In genomic region chr4:107578321-107578720, GRCh38 we compare ENCODE assay signal across 22 cellular contexts.
DNase-seq lines count a peak whose midpoint lies in the region; ATAC-seq, FAIRE-seq and TF ChIP-seq lines count a peak whose summit lies in the region.
"Had no signal": no experiment of that assay in that cellular context is flagged by ENCODE, and none has a peak within 500 bp of the region (broad histone marks: within the 10 kb centered on the region; RNA-seq: fewer than 3 reads in every experiment).

No MANE protein-coding gene starts in this region.

- no peaks in the 10 kb centered on the region for H3K27me3 ChIP-seq in SK-N-SH (ENCODE audit: insufficient read depth)
- no peaks in the 10 kb centered on the region for H3K27me3 ChIP-seq in bronchial epithelial cell (ENCODE audit: control insufficient read depth, insufficient read depth, low read length)
- H3K27me3 ChIP-seq: BE2C, SJCRH30 had no signal

- no peaks in the 10 kb centered on the region for H3K4me1 Mint-ChIP-seq in stimulated activated naive CD8-positive, alpha-beta T cell treated with anti-CD3 and anti-CD28 coated beads, Interleukin-15, amount 100 ng/mL, for 72 hours
- H3K4me1 Mint-ChIP-seq: CD4-positive, CD25-positive, alpha-beta regulatory T cell had no signal

- H3K36me3 ChIP-seq in SK-N-SH (replicated peaks in 1 of 2; ENCODE audit: control insufficient read depth in 1 of 2, insufficient read depth in 2 of 2, low read length in 1 of 2) (no peaks in the 10 kb centered on the region), bronchial epithelial cell (ENCODE audit: control insufficient read depth, insufficient read depth, low read length) (no peaks in the 10 kb centered on the region)
- H3K36me3 ChIP-seq: BE2C, SJCRH30 had no signal

- H3K9me3 ChIP-seq in SK-N-SH = no peaks in the 10 kb centered on the region
- H3K9me3 ChIP-seq: BE2C, Caco-2, SJCRH30 had no signal

- no peak overlapping the region for H3K27ac Mint-ChIP-seq in stimulated activated naive CD8-positive, alpha-beta T cell treated with anti-CD3 and anti-CD28 coated beads, Interleukin-15, amount 100 ng/mL, for 72 hours
- H3K27ac Mint-ChIP-seq: CD4-positive, CD25-positive, alpha-beta regulatory T cell had no signal

- H3K79me2 ChIP-seq in SK-N-SH (ENCODE audit: insufficient read depth) = no peaks in the 10 kb centered on the region

- H3K27me3 Mint-ChIP-seq in stimulated activated naive CD8-positive, alpha-beta T cell treated with anti-CD3 and anti-CD28 coated beads, Interleukin-15, amount 100 ng/mL, for 72 hours = peaks cover 29% of the 10 kb centered on the region

- H3K9me3 Mint-ChIP-seq in stimulated activated naive CD8-positive, alpha-beta T cell treated with anti-CD3 and anti-CD28 coated beads, Interleukin-15, amount 100 ng/mL, for 72 hours = peaks cover 8 to 26% of the 10 kb centered on the region in 2 donors

- H3K9ac ChIP-seq in SK-N-SH = no peak overlapping the region

- H3K4me1 ChIP-seq in SK-N-SH (ENCODE audit: control insufficient read depth in 1 of 2, insufficient read depth in 2 of 2, low read depth in 1 of 2, low read length in 1 of 2) = no peaks in the 10 kb centered on the region; a peak in 1 of 4 replicates
- H3K4me1 ChIP-seq: BE2C, Caco-2, SJCRH30 had no signal

- H2AFZ ChIP-seq in SK-N-SH (ENCODE audit: low read depth) = no peak overlapping the region

- no peak overlapping the region for H3K4me3 Mint-ChIP-seq in stimulated activated naive CD8-positive, alpha-beta T cell treated with anti-CD3 and anti-CD28 coated beads, Interleukin-15, amount 100 ng/mL, for 72 hours
- H3K4me3 Mint-ChIP-seq: CD4-positive, CD25-positive, alpha-beta regulatory T cell had no signal

- no peak for DNase-seq in SK-N-SH
- peak; percentile 17 for DNase-seq in bronchial epithelial cell (ENCODE audit: low read depth)
- DNase-seq in foreskin fibroblast = peak; percentile 6 to 53
- DNase-seq in stimulated activated naive CD8-positive, alpha-beta T cell treated with anti-CD3 and anti-CD28 coated beads, Interleukin-15, amount 100 ng/mL, for 72 hours = no peak
- DNase-seq in COR-L47 (lab: John Stamatoyannopoulos, UW) = no peak
- no peak for DNase-seq in Kasumi-1 (lab: John Stamatoyannopoulos, UW)
- no peak for DNase-seq in D721Med (ENCODE audit: insufficient read length, low spot score)
- DNase-seq: CD4-positive, CD25-positive, alpha-beta regulatory T cell; DMS153; KG1; NCI-H1048; NCI-H1930; NCI-H226; NCI-H526 had no signal

- H3K4me2 ChIP-seq in SK-N-SH = no peak overlapping the region

- H3K27ac ChIP-seq in SK-N-SH (ENCODE audit: low read depth in 2 of 2, low read length in 1 of 2) = no peak overlapping the region
- H3K27ac ChIP-seq: 22Rv1, SJCRH30 had no signal

- H3K4me3 ChIP-seq in SK-N-SH (ENCODE audit: low read depth in 2 of 2, low read length in 1 of 2) (no peak overlapping the region), bronchial epithelial cell (ENCODE audit: low read depth, low read length) (no peak overlapping the region), foreskin fibroblast (ENCODE audit: low read depth in 1 of 2, low read length in 2 of 2) (no peak overlapping the region)

- no peak for TF ChIP-seq CTCF in SK-N-SH (IDR thresholded peaks at IDR 0.05)
- TF ChIP-seq CTCF in bronchial epithelial cell (IDR thresholded peaks at IDR 0.05; ENCODE audit: insufficient read depth, low read length, severe bottlenecking) = no peak
- TF ChIP-seq CTCF in foreskin fibroblast (IDR thresholded peaks at IDR 0.05; ENCODE audit: low read depth, low read length) = no peak
- TF ChIP-seq CTCF in D721Med (IDR thresholded peaks at IDR 0.05; ENCODE audit: insufficient read depth, missing control alignments) = no peak

- ATAC-seq in SK-N-SH treated with all-trans-retinoic acid at 6 μM for 48 hours = peak; percentile 18; the same call in 2 of the 3 replicates
- no peak for ATAC-seq in stimulated activated naive CD8-positive, alpha-beta T cell treated with anti-CD3 and anti-CD28 coated beads, Interleukin-15, amount 100 ng/mL, for 72 hours
- ATAC-seq: Panc1 had no signal

- H3F3A ChIP-seq in SK-N-SH (replicated peaks; ENCODE audit: insufficient read depth) = no peaks in the 10 kb centered on the region

- no peaks in the 10 kb centered on the region for H4K20me1 ChIP-seq in SK-N-SH (ENCODE audit: insufficient read depth)

- FAIRE-seq in bronchial epithelial cell (lab: Jason Lieb, UNC) (no peak), D721Med (lab: Jason Lieb, UNC) (no peak)
- FAIRE-seq: GM12891, HepG2 had no signal

- no peak for TF ChIP-seq RAD21 in SK-N-SH (IDR thresholded peaks at IDR 0.05; ENCODE audit: low read length)

- H3K9me2 ChIP-seq in SK-N-SH = no peaks in the 10 kb centered on the region

- 64% methylated on average over 2 of the region's 2 CpGs for whole genome bisulfite sequencing in SK-N-SH (ENCODE audit: low lambda C conversion rate)

- CTCF ChIA-PET in SK-N-SH (lab: Yijun Ruan, JAX) = no interaction called here

- no peak for TF ChIP-seq EP300 in SK-N-SH (IDR thresholded peaks at IDR 0.05; ENCODE audit: borderline replicate concordance in 1 of 2, low read depth in 1 of 2, low read length in 1 of 2)

- POLR2A ChIA-PET in SK-N-SH (lab: Yijun Ruan, JAX) = no interaction called here

TF ChIP-seq in SK-N-SH treated with all-trans-retinoic acid at 6 μM for 48 hours, 23 proteins besides CTCF, POLR2A, EP300 and RAD21 (continues in another document):
- TF ChIP-seq ZFP3 (CRISPR knock-in tag; IDR thresholded peaks at IDR 0.05) = no peak
- no peak for TF ChIP-seq ARNTL (CRISPR knock-in tag; IDR thresholded peaks at IDR 0.05; ENCODE audit: borderline replicate concordance, low read depth)
- TF ChIP-seq ZNF8 (CRISPR knock-in tag; IDR thresholded peaks at IDR 0.05) = no peak
- no peak for TF ChIP-seq POU6F1 (CRISPR knock-in tag; IDR thresholded peaks at IDR 0.05; ENCODE audit: borderline replicate concordance, low read depth)
- no peak for TF ChIP-seq BACH2 (CRISPR knock-in tag; IDR thresholded peaks at IDR 0.05; ENCODE audit: borderline replicate concordance)
- TF ChIP-seq PPARA (CRISPR knock-in tag; IDR thresholded peaks at IDR 0.05; ENCODE audit: borderline replicate concordance) = no peak
- no peak for TF ChIP-seq ISL1 (CRISPR knock-in tag; IDR thresholded peaks at IDR 0.05)
- TF ChIP-seq CREB5 (CRISPR knock-in tag; IDR thresholded peaks at IDR 0.05; ENCODE audit: low read depth) = no peak

TF ChIP-seq in SK-N-SH, 30 proteins besides CTCF, POLR2A, EP300 and RAD21:
- TF ChIP-seq SMC3 (IDR thresholded peaks at IDR 0.05; ENCODE audit: low read depth, low read length) = no peak
- no peak for TF ChIP-seq MAX (IDR thresholded peaks at IDR 0.05; ENCODE audit: low read depth)
- TF ChIP-seq GABPA (IDR thresholded peaks at IDR 0.05; ENCODE audit: low read depth) = no peak
- no peak for TF ChIP-seq TAF1 (IDR thresholded peaks at IDR 0.05; ENCODE audit: borderline replicate concordance, low read depth, low read length)
- TF ChIP-seq YY1 (IDR thresholded peaks at IDR 0.05; ENCODE audit: low read depth) = no peak
- TF ChIP-seq TEAD4 (IDR thresholded peaks at IDR 0.05; ENCODE audit: borderline replicate concordance, insufficient read depth) = no peak

Comparison
In these comparisons a context has a peak if more than half of its experiments do, and no peak if none do; other contexts are left out.
1. DNase-seq: peak in bronchial epithelial cell (single experiment) and foreskin fibroblast (2 of 2); none in SK-N-SH (single experiment), stimulated activated naive CD8-positive, alpha-beta T cell treated with anti-CD3 and anti-CD28 coated beads, Interleukin-15, amount 100 ng/mL, for 72 hours (0 of 2), COR-L47 (single experiment), Kasumi-1 (0 of 2) and D721Med (single experiment).